19 cellular contexts compared by ENCODE assay signal in genomic region chr9:29928072-29928471, GRCh38.
"Had no signal": no experiment of that assay in that cellular context is flagged by ENCODE, and none has a peak within 500 bp of the region (broad histone marks: within the 10 kb centered on the region; RNA-seq: fewer than 3 reads in every experiment).

No MANE protein-coding gene starts in this region.

- ATAC-seq: K562 had no signal

- H3K4me1 Mint-ChIP-seq: IgD-negative memory B cell had no signal

- H3K27me3 ChIP-seq: SJSA1 had no signal

- H3K27ac ChIP-seq: KMS-11, SJSA1, SK-N-MC had no signal

- DNase-seq: Kasumi-1, MM.1S, NCI-H1092 treated with DMSO at 0.1 percent for 48 hours, NCI-H1436, NCI-H187, NCI-H2029, NCI-H2081 treated with DMSO at 0.1 percent for 48 hours, NCI-H2227 treated with DMSO at 0.1 percent for 48 hours, NCI-H524, NCI-H526 treated with DMSO at 0.1 percent for 48 hours, Right ventricle myocardium superior, RPMI8226, SIG-M5 had no signal

- H3K4me2 ChIP-seq: KMS-11 had no signal

- H3K4me3 Mint-ChIP-seq: IgD-negative memory B cell had no signal

- H3K9ac ChIP-seq: KMS-11 had no signal

- H3K4me3 ChIP-seq: K562, SJSA1, SK-N-MC had no signal

- FAIRE-seq: K562, RCC 7860 had no signal

- H3K4me1 ChIP-seq: SJSA1 had no signal

- H3K9me3 ChIP-seq: SJSA1 had no signal

- H3K36me3 ChIP-seq: SJSA1 had no signal

- H3K36me3 Mint-ChIP-seq: IgD-negative memory B cell had no signal

- H3K27me3 Mint-ChIP-seq: IgD-negative memory B cell had no signal

- H3K27ac Mint-ChIP-seq: IgD-negative memory B cell had no signal
